In the genomic region with DNA sequence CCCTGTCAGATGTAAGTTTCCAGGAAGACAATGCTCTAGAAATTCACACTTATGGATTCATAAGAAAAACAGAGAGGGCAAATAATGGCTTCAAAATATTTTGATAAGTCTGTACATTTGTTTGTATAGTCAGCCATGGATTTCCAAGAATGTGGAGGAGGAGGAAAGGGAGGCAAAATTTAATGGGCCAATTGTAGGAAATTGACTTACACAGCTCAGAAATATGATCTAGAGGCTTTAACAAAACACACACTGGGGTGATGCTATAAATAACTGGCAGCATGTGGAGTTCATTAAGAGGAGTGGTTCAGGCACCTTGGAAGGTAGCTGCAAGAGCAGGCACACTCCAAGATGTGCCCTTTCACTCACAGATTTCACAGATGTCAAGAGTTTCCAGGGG, we compare ENCODE assay signal across 12 cellular contexts.
DNase-seq lines count a peak whose midpoint lies in the region; ATAC-seq and TF ChIP-seq lines count a peak whose summit lies in the region.
"Had no signal": no experiment of that assay in that cellular context is flagged by ENCODE, and none has a peak within 500 bp of the region (broad histone marks: within the 10 kb centered on the region; RNA-seq: fewer than 3 reads in every experiment).

No MANE protein-coding gene starts in this region.

- peak; percentile 79 for DNase-seq in Caki2 (ENCODE audit: low read depth)
- DNase-seq in LHCN-M2 (ENCODE audit: low read depth) = peak; percentile 41
- DNase-seq in cardiac fibroblast (ENCODE audit: low read depth in 2 of 2) = peak; percentile 55 to 59
- peak; percentile 11 for DNase-seq in nephron progenitor cell
- DNase-seq in HT-29 (ENCODE audit: low spot score) = no peak
- no peak for DNase-seq in activated CD4-positive, alpha-beta T cell treated with anti-CD3 and anti-CD28 coated beads for 48 hours
- DNase-seq: activated CD4-positive, alpha-beta memory T cell treated with anti-CD3 and anti-CD28 coated beads, Interleukin-2, amount 10 ng/mL, durations not matched to agents 7 days and 5 days; activated naive CD4-positive, alpha-beta T cell treated with anti-CD3 and anti-CD28 coated beads, Interleukin-2, amount 50 U/mL, for 16 hours; COR-L47 had no signal

- no peaks in the 10 kb centered on the region for H3K36me3 Mint-ChIP-seq in nephron progenitor cell (ENCODE audit: low read depth)

- no peak for ATAC-seq in GM18520 (IDR thresholded peaks at IDR 0.05; ENCODE audit: unreplicated experiment)
- ATAC-seq in GM21526 (IDR thresholded peaks at IDR 0.05; ENCODE audit: low FRiP score, unreplicated experiment) = no peak

- H3K4me1 Mint-ChIP-seq in nephron progenitor cell = peaks cover 65% of the 10 kb centered on the region

- H3K27me3 Mint-ChIP-seq in nephron progenitor cell (ENCODE audit: low read depth, poor library complexity) = peaks cover 16% of the 10 kb centered on the region

- H3K4me3 ChIP-seq in cardiac fibroblast (replicated peaks in 1 of 2; ENCODE audit: low read depth in 2 of 2, low read length in 2 of 2) = no peak overlapping the region
- H3K4me3 ChIP-seq: skin epidermis had no signal

- peak overlapping the region; percentile 89 for H3K27ac Mint-ChIP-seq in nephron progenitor cell
- H3K27ac Mint-ChIP-seq: activated CD4-positive, alpha-beta memory T cell treated with anti-CD3 and anti-CD28 coated beads, Interleukin-2, amount 10 ng/mL, durations not matched to agents 7 days and 5 days had no signal

- TF ChIP-seq CTCF in cardiac fibroblast (IDR thresholded peaks at IDR 0.05; ENCODE audit: low read depth, low read length) (no peak), nephron progenitor cell (IDR thresholded peaks at IDR 0.05) (no peak)

- peak overlapping the region; percentile 31 for H3K4me3 Mint-ChIP-seq in nephron progenitor cell
- H3K4me3 Mint-ChIP-seq: activated CD4-positive, alpha-beta memory T cell treated with anti-CD3 and anti-CD28 coated beads, Interleukin-2, amount 10 ng/mL, durations not matched to agents 7 days and 5 days had no signal

- in situ Hi-C loops in Caki2 (cut with HindIII; ENCODE audit: low pct_unique_long_range_greater_than_20kb, low sequenced_read_pairs) = no loop called here

- H3K9me3 Mint-ChIP-seq in nephron progenitor cell = no peaks in the 10 kb centered on the region
- H3K9me3 Mint-ChIP-seq: activated CD4-positive, alpha-beta memory T cell treated with anti-CD3 and anti-CD28 coated beads, Interleukin-2, amount 10 ng/mL, durations not matched to agents 7 days and 5 days had no signal

Comparison
In these comparisons a context has a peak if more than half of its experiments do, and no peak if none do; other contexts are left out.
1. DNase-seq: peak in Caki2 (single experiment), LHCN-M2 (single experiment), cardiac fibroblast (2 of 2) and nephron progenitor cell (single experiment); none in HT-29 (single experiment) and activated CD4-positive, alpha-beta T cell treated with anti-CD3 and anti-CD28 coated beads for 48 hours (single experiment).